Comparison of ENCODE assay signal across 8 cellular contexts in the genomic region with DNA sequence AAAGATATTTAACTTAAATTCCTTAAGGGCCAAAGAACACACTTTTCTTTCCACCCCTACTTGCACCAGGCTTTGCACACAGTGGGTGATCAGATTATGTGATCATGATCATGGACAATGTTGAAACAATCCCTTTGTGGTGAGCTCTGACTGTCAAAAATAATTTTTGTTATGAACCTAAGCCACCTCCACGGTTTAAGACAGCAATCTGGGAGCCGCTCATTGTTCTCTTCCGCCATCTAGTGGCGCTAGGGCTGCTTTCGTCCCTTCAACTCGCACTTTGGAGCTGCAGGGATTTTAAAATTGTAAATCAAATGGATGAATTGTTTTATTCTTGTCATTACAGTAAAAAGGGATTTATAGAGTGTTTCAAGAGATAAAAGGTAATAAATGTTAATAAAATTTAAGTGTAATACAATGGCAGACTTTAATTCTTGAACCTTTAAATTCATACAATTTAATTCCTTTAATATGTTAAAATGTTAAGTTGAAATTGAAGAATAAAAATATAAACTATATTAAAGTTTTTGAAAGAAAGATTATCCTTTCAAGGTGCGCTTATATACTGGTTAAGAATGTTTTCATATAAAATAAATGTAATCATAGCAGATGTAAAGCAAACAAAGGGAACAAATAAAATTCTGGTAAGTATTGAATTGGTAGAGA. TPM values are rescaled to one million over a fixed set of nuclear protein-coding genes. Genes with fewer than 3 reads are reported as not detected.
DNase-seq lines count a peak whose midpoint lies in the region; ATAC-seq and TF ChIP-seq lines count a peak whose summit lies in the region.

No MANE protein-coding gene starts in this region.

- H3K9me3 Mint-ChIP-seq in activated CD4-positive, alpha-beta memory T cell treated with anti-CD3 and anti-CD28 coated beads for 36 hours: no peaks in the 10 kb centered on the region
- H3K9me3 Mint-ChIP-seq in mesothelial cell of epicardium: peaks cover 7% of the 10 kb centered on the region

- POLR2A ChIA-PET in activated CD4-positive, alpha-beta memory T cell treated with anti-CD3 and anti-CD28 coated beads for 36 hours (lab: Charles Lee): no interaction called here

- peak; percentile 62 for DNase-seq in COLO829 (ENCODE audit: low spot score)
- peak; percentile 80 for DNase-seq in NCI-H774 (lab: John Stamatoyannopoulos, UW)
- DNase-seq in activated CD4-positive, alpha-beta memory T cell treated with anti-CD3 and anti-CD28 coated beads for 36 hours: peak; percentile 74
- DNase-seq in effector CD4-positive, alpha-beta T cell: peak; percentile 49
- peak; percentile 30 to 75 for DNase-seq in mesothelial cell of epicardium (ENCODE audit: low spot score in 2 of 2, unreplicated experiment in 2 of 2)
- peak; percentile 21 to 49 for DNase-seq in stimulated activated CD8-positive, alpha-beta memory T cell treated with anti-CD3 and anti-CD28 coated beads, Interleukin-2, amount 100 ng/mL, for 48 hours (ENCODE audit: low read depth in 2 of 2)

- no peaks in the 10 kb centered on the region for H3K4me1 Mint-ChIP-seq in activated CD4-positive, alpha-beta memory T cell treated with anti-CD3 and anti-CD28 coated beads for 36 hours (ENCODE audit: low read depth)
- H3K4me1 Mint-ChIP-seq in mesothelial cell of epicardium: no peaks in the 10 kb centered on the region

- TF ChIP-seq CTCF in mesothelial cell of epicardium (IDR thresholded peaks at IDR 0.05; ENCODE audit: unreplicated experiment): peak; percentile 68

- no peaks in the 10 kb centered on the region for H3K36me3 Mint-ChIP-seq in activated CD4-positive, alpha-beta memory T cell treated with anti-CD3 and anti-CD28 coated beads for 36 hours
- H3K36me3 Mint-ChIP-seq in mesothelial cell of epicardium: no peaks in the 10 kb centered on the region

- H3K4me3 Mint-ChIP-seq in activated CD4-positive, alpha-beta memory T cell treated with anti-CD3 and anti-CD28 coated beads for 36 hours: no peak overlapping the region
- H3K4me3 Mint-ChIP-seq in mesothelial cell of epicardium: no peak overlapping the region

- no peaks in the 10 kb centered on the region for H3K27me3 Mint-ChIP-seq in activated CD4-positive, alpha-beta memory T cell treated with anti-CD3 and anti-CD28 coated beads for 36 hours
- H3K27me3 Mint-ChIP-seq in mesothelial cell of epicardium (ENCODE audit: low read depth): no peaks in the 10 kb centered on the region

- H3K27ac Mint-ChIP-seq in activated CD4-positive, alpha-beta memory T cell treated with anti-CD3 and anti-CD28 coated beads for 36 hours: no peak overlapping the region
- no peak overlapping the region for H3K27ac Mint-ChIP-seq in mesothelial cell of epicardium

- intact Hi-C loops in activated CD4-positive, alpha-beta memory T cell treated with anti-CD3 and anti-CD28 coated beads for 36 hours (cut with micrococcal nuclease): loop anchor here (1.0 to 2.0 kb wide), 2 partner anchors 304 to 856 kb away; no protein-coding TSS in a partner anchor

- CTCF ChIA-PET in activated CD4-positive, alpha-beta memory T cell treated with anti-CD3 and anti-CD28 coated beads for 36 hours (lab: Charles Lee): interaction anchor here (0.6 to 2.8 kb wide), 18 partner anchors 9 to 857 kb away, joined by 3 to 26 read pairs (median 4); a partner anchor contains a TSS

- ATAC-seq in GM19463 (IDR thresholded peaks at IDR 0.05; ENCODE audit: unreplicated experiment) (peak; percentile 94), HG03565 (IDR thresholded peaks at IDR 0.05; ENCODE audit: unreplicated experiment) (peak; percentile 92)

RNA-seq across cellular contexts. Expression of a gene that starts 45.3 kb away (rescaled TPM):
- 1 to 10 TPM; 3.9 to 6.1 TPM for total RNA-seq in activated CD4-positive, alpha-beta memory T cell treated with anti-CD3 and anti-CD28 coated beads for 36 hours
- 7.0 to 8.9 TPM (median 8.2 TPM) in 3 replicates for total RNA-seq in mesothelial cell of epicardium

Comparison
In these comparisons a context has a peak if more than half of its experiments do, and no peak if none do; other contexts are left out.
1. Peak in every context shown above with its lines: DNase-seq and ATAC-seq.